ENCODE assay signal across 32 cellular contexts in genomic region chr12:21797539-21797938, GRCh38. TPM values are rescaled to one million over a fixed set of nuclear protein-coding genes. Genes with fewer than 3 reads are reported as not detected.
"Had no signal": no experiment of that assay in that cellular context is flagged by ENCODE, and none has a peak within 500 bp of the region (broad histone marks: within the 10 kb centered on the region; RNA-seq: fewer than 3 reads in every experiment).

No MANE protein-coding gene starts in this region.

- DNase-seq: activated B cell treated with CpG ODN at 0.5 μM for 24 hours; activated CD4-positive, alpha-beta T cell treated with anti-CD3 and anti-CD28 coated beads for 1 hour; activated CD4-positive, alpha-beta T cell treated with anti-CD3 and anti-CD28 coated beads, Interleukin-2, amount 10 ng/mL, durations not matched to agents 24 days and 14 days; activated CD4-positive, alpha-beta T cell treated with anti-CD3 and anti-CD28 coated beads, Interleukin-2, amount 50 U/mL, for 48 hours; activated CD8-positive, alpha-beta memory T cell treated with anti-CD3 and anti-CD28 coated beads, Interleukin-2, amount 10 ng/mL, durations not matched to agents 7 days and 5 days; activated effector memory CD4-positive, alpha-beta T cell treated with Interleukin-2 at 50 U/mL for 16 hours; activated naive CD4-positive, alpha-beta T cell; activated T-cell treated with anti-CD3 and anti-CD28 coated beads, Interleukin-2, amount 50 U/mL, for 24 hours; aorta; Karpas-422; MM.1S; NCI-H1105; NCI-H1436; NCI-H1694 treated with DMSO at 0.1 percent for 48 hours; NCI-H2029 treated with DMSO at 0.1 percent for 48 hours; NCI-H345; NCI-H510A; NCI-H69; NK-92 treated with Interleukin-12 subunit alpha and Interleukin-12 subunit beta, amount 100 ng/mL, for 24 hours; OCI-M1; SHP77 treated with DMSO at 0.1 percent for 48 hours; T-cell; T-helper 2 cell; T1000 had no signal

- H3K36me3 ChIP-seq: breast epithelium had no signal

- H3K27me3 ChIP-seq: breast epithelium had no signal

- H3K27ac Mint-ChIP-seq: activated B cell treated with CpG ODN at 0.5 μM for 24 hours; activated CD4-positive, alpha-beta T cell treated with anti-CD3 and anti-CD28 coated beads, Interleukin-2, amount 10 ng/mL, durations not matched to agents 24 days and 14 days; activated CD8-positive, alpha-beta memory T cell treated with anti-CD3 and anti-CD28 coated beads, Interleukin-2, amount 10 ng/mL, durations not matched to agents 7 days and 5 days; activated naive CD4-positive, alpha-beta T cell treated with anti-CD3 and anti-CD28 coated beads, Interleukin-2, amount 50 U/mL, for 24 hours; activated T-cell treated with anti-CD3 and anti-CD28 coated beads, Interleukin-2, amount 50 U/mL, for 24 hours; activated T-helper 1 cell treated with anti-CD3 and anti-CD28 coated beads, Interleukin-12 subunit alpha, Interleukin-12 subunit beta, Interleukin-2, Interleukin-4 antibody, amounts not matched to agents 30 ng/mL and 10 ng/mL and 1 ng/mL, durations not matched to agents 14 hours and 24 hours and 36 hours; T-cell had no signal

- H3K4me1 ChIP-seq: breast epithelium had no signal

- H3K9me3 Mint-ChIP-seq: activated naive CD4-positive, alpha-beta T cell treated with anti-CD3 and anti-CD28 coated beads, Interleukin-2, amount 50 U/mL, for 24 hours; activated T-cell treated with anti-CD3 and anti-CD28 coated beads, Interleukin-2, amount 50 U/mL, for 24 hours; activated T-helper 1 cell treated with anti-CD3 and anti-CD28 coated beads, Interleukin-12 subunit alpha, Interleukin-12 subunit beta, Interleukin-2, Interleukin-4 antibody, amounts not matched to agents 30 ng/mL and 10 ng/mL and 1 ng/mL, durations not matched to agents 14 hours and 24 hours and 36 hours had no signal

- H3K4me3 Mint-ChIP-seq: activated B cell treated with CpG ODN at 0.5 μM for 24 hours; activated CD4-positive, alpha-beta T cell treated with anti-CD3 and anti-CD28 coated beads, Interleukin-2, amount 10 ng/mL, durations not matched to agents 24 days and 14 days; activated CD8-positive, alpha-beta memory T cell treated with anti-CD3 and anti-CD28 coated beads, Interleukin-2, amount 10 ng/mL, durations not matched to agents 7 days and 5 days; activated naive CD4-positive, alpha-beta T cell treated with anti-CD3 and anti-CD28 coated beads, Interleukin-2, amount 50 U/mL, for 24 hours; activated T-cell treated with anti-CD3 and anti-CD28 coated beads, Interleukin-2, amount 50 U/mL, for 24 hours; activated T-helper 1 cell treated with anti-CD3 and anti-CD28 coated beads, Interleukin-12 subunit alpha, Interleukin-12 subunit beta, Interleukin-2, Interleukin-4 antibody, amounts not matched to agents 30 ng/mL and 10 ng/mL and 1 ng/mL, durations not matched to agents 14 hours and 24 hours and 36 hours; T-cell had no signal

- H3K4me1 Mint-ChIP-seq: activated B cell treated with CpG ODN at 0.5 μM for 24 hours; activated CD4-positive, alpha-beta T cell treated with anti-CD3 and anti-CD28 coated beads, Interleukin-2, amount 10 ng/mL, durations not matched to agents 24 days and 14 days; activated CD8-positive, alpha-beta memory T cell treated with anti-CD3 and anti-CD28 coated beads, Interleukin-2, amount 10 ng/mL, durations not matched to agents 7 days and 5 days; activated naive CD4-positive, alpha-beta T cell treated with anti-CD3 and anti-CD28 coated beads, Interleukin-2, amount 50 U/mL, for 24 hours; T-cell had no signal

- H3K36me3 Mint-ChIP-seq: activated CD8-positive, alpha-beta memory T cell treated with anti-CD3 and anti-CD28 coated beads, Interleukin-2, amount 10 ng/mL, durations not matched to agents 7 days and 5 days; activated naive CD4-positive, alpha-beta T cell treated with anti-CD3 and anti-CD28 coated beads, Interleukin-2, amount 50 U/mL, for 24 hours; T-cell had no signal

- H3K4me3 ChIP-seq: breast epithelium, K562, SK-N-MC had no signal

- H3K27me3 Mint-ChIP-seq: activated CD4-positive, alpha-beta T cell treated with anti-CD3 and anti-CD28 coated beads, Interleukin-2, amount 10 ng/mL, durations not matched to agents 24 days and 14 days; activated CD8-positive, alpha-beta memory T cell treated with anti-CD3 and anti-CD28 coated beads, Interleukin-2, amount 10 ng/mL, durations not matched to agents 7 days and 5 days had no signal

- H3K27ac ChIP-seq: breast epithelium, RWPE1, SK-N-MC had no signal

- H3K9me3 ChIP-seq: breast epithelium had no signal

- ATAC-seq: activated CD8-positive, alpha-beta memory T cell treated with anti-CD3 and anti-CD28 coated beads, Interleukin-2, amount 10 ng/mL, durations not matched to agents 7 days and 5 days; K562; Panc1; T-cell had no signal

- FAIRE-seq: K562, TTC549 had no signal

RNA-seq across cellular contexts. Expression of gene KCNJ8, which starts 23.0 kb away (rescaled TPM):
- total RNA-seq: activated B cell treated with CpG ODN at 0.5 μM for 24 hours; activated CD4-positive, alpha-beta T cell treated with anti-CD3 and anti-CD28 coated beads, Interleukin-2, amount 10 ng/mL, durations not matched to agents 24 days and 14 days; activated CD8-positive, alpha-beta memory T cell treated with anti-CD3 and anti-CD28 coated beads, Interleukin-2, amount 10 ng/mL, durations not matched to agents 7 days and 5 days; activated T-helper 1 cell treated with anti-CD3 and anti-CD28 coated beads, Interleukin-12 subunit alpha, Interleukin-12 subunit beta, Interleukin-2, Interleukin-4 antibody, amounts not matched to agents 30 ng/mL and 10 ng/mL and 1 ng/mL, durations not matched to agents 14 hours and 24 hours and 36 hours had no signal
